ENCODE assay signal across 34 cellular contexts in the genomic region with DNA sequence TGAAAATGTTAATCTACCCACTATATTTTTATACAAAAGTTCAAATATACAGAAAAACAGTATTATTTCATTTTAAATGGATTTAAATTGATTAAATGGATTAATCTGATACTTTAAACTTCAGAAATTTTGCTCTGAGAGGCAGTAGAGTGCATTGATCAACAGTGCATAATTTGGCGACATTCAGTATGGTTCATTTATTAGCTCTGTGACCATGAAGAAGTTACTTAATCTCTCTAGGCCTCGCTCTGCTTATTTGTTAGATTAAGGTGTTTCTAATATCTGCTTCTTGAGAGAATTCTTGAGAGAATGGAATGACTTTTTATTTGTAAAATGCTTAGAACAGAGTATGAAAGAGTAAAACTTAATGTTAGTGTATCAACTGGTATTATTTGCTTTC.
"Had no signal": no experiment of that assay in that cellular context is flagged by ENCODE, and none has a peak within 500 bp of the region (broad histone marks: within the 10 kb centered on the region; RNA-seq: fewer than 3 reads in every experiment).

No MANE protein-coding gene starts in this region.

- H3K27me3 Mint-ChIP-seq: activated CD4-positive, alpha-beta T cell treated with anti-CD3 and anti-CD28 coated beads for 36 hours; activated CD4-positive, alpha-beta T cell treated with anti-CD3 and anti-CD28 coated beads, Interleukin-2, amount 10 ng/mL, durations not matched to agents 7 days and 5 days; activated naive CD4-positive, alpha-beta T cell treated with anti-CD3 and anti-CD28 coated beads, Interleukin-2, amount 10 ng/mL, durations not matched to agents 7 days and 5 days; activated naive CD4-positive, alpha-beta T cell treated with anti-CD3 and anti-CD28 coated beads, Interleukin-2, amount 50 U/mL, for 24 hours; activated naive CD8-positive, alpha-beta T cell; activated naive CD8-positive, alpha-beta T cell treated with anti-CD3 and anti-CD28 coated beads, Interleukin-2, amount 10 ng/mL, durations not matched to agents 7 days and 5 days; activated naive CD8-positive, alpha-beta T cell treated with anti-CD3 and anti-CD28 coated beads, Interleukin-2, amount 50 U/mL, for 24 hours; activated T-cell treated with anti-CD3 and anti-CD28 coated beads, Interleukin-2, amount 50 U/mL, for 24 hours; central memory CD8-positive, alpha-beta T cell; T-cell; T-helper 17 cell had no signal

- FAIRE-seq: bronchial epithelial cell, TTC549 had no signal

- H3K27ac ChIP-seq: ascending aorta, cardiac muscle cell, VCaP had no signal

- H3K4me1 Mint-ChIP-seq: activated CD4-positive, alpha-beta memory T cell treated with anti-CD3 and anti-CD28 coated beads, Interleukin-2, amount 10 ng/mL, durations not matched to agents 7 days and 5 days; activated CD4-positive, alpha-beta T cell treated with anti-CD3 and anti-CD28 coated beads for 36 hours; activated CD4-positive, alpha-beta T cell treated with anti-CD3 and anti-CD28 coated beads, Interleukin-2, amount 10 ng/mL, durations not matched to agents 7 days and 5 days; activated CD8-positive, alpha-beta memory T cell treated with anti-CD3 and anti-CD28 coated beads, Interleukin-2, amount 10 ng/mL, durations not matched to agents 7 days and 5 days; activated naive CD4-positive, alpha-beta T cell treated with anti-CD3 and anti-CD28 coated beads, Interleukin-2, amount 10 ng/mL, durations not matched to agents 7 days and 5 days; activated naive CD8-positive, alpha-beta T cell treated with anti-CD3 and anti-CD28 coated beads, Interleukin-2, amount 10 ng/mL, durations not matched to agents 7 days and 5 days; brain; central memory CD8-positive, alpha-beta T cell; T-cell; T-helper 17 cell had no signal

- H3K4me3 Mint-ChIP-seq: activated CD4-positive, alpha-beta memory T cell treated with anti-CD3 and anti-CD28 coated beads, Interleukin-2, amount 10 ng/mL, durations not matched to agents 7 days and 5 days; activated CD4-positive, alpha-beta T cell treated with anti-CD3 and anti-CD28 coated beads for 36 hours; activated CD4-positive, alpha-beta T cell treated with anti-CD3 and anti-CD28 coated beads, Interleukin-2, amount 10 ng/mL, durations not matched to agents 7 days and 5 days; activated CD8-positive, alpha-beta memory T cell treated with anti-CD3 and anti-CD28 coated beads, Interleukin-2, amount 10 ng/mL, durations not matched to agents 7 days and 5 days; activated CD8-positive, alpha-beta T cell treated with anti-CD3 and anti-CD28 coated beads, Interleukin-2, amount 10 ng/mL, durations not matched to agents 7 days and 5 days; activated naive CD4-positive, alpha-beta T cell treated with anti-CD3 and anti-CD28 coated beads, Interleukin-2, amount 10 ng/mL, durations not matched to agents 7 days and 5 days; activated naive CD4-positive, alpha-beta T cell treated with anti-CD3 and anti-CD28 coated beads, Interleukin-2, amount 50 U/mL, for 24 hours; activated naive CD8-positive, alpha-beta T cell; activated naive CD8-positive, alpha-beta T cell treated with anti-CD3 and anti-CD28 coated beads, Interleukin-2, amount 10 ng/mL, durations not matched to agents 7 days and 5 days; activated naive CD8-positive, alpha-beta T cell treated with anti-CD3 and anti-CD28 coated beads, Interleukin-2, amount 50 U/mL, for 24 hours; activated T-cell treated with anti-CD3 and anti-CD28 coated beads, Interleukin-2, amount 50 U/mL, for 24 hours; brain; central memory CD8-positive, alpha-beta T cell; T-cell; T-helper 17 cell had no signal

- H3K9me3 Mint-ChIP-seq: activated naive CD4-positive, alpha-beta T cell treated with anti-CD3 and anti-CD28 coated beads, Interleukin-2, amount 10 ng/mL, durations not matched to agents 7 days and 5 days; activated naive CD4-positive, alpha-beta T cell treated with anti-CD3 and anti-CD28 coated beads, Interleukin-2, amount 50 U/mL, for 24 hours; activated naive CD8-positive, alpha-beta T cell treated with anti-CD3 and anti-CD28 coated beads, Interleukin-2, amount 10 ng/mL, durations not matched to agents 7 days and 5 days; activated T-cell treated with anti-CD3 and anti-CD28 coated beads, Interleukin-2, amount 50 U/mL, for 24 hours; central memory CD8-positive, alpha-beta T cell had no signal

- H3K27ac Mint-ChIP-seq: activated CD4-positive, alpha-beta memory T cell treated with anti-CD3 and anti-CD28 coated beads, Interleukin-2, amount 10 ng/mL, durations not matched to agents 7 days and 5 days; activated CD4-positive, alpha-beta T cell treated with anti-CD3 and anti-CD28 coated beads for 36 hours; activated CD4-positive, alpha-beta T cell treated with anti-CD3 and anti-CD28 coated beads, Interleukin-2, amount 10 ng/mL, durations not matched to agents 7 days and 5 days; activated CD8-positive, alpha-beta memory T cell treated with anti-CD3 and anti-CD28 coated beads, Interleukin-2, amount 10 ng/mL, durations not matched to agents 7 days and 5 days; activated CD8-positive, alpha-beta T cell treated with anti-CD3 and anti-CD28 coated beads, Interleukin-2, amount 10 ng/mL, durations not matched to agents 7 days and 5 days; activated naive CD4-positive, alpha-beta T cell treated with anti-CD3 and anti-CD28 coated beads, Interleukin-2, amount 10 ng/mL, durations not matched to agents 7 days and 5 days; activated naive CD4-positive, alpha-beta T cell treated with anti-CD3 and anti-CD28 coated beads, Interleukin-2, amount 50 U/mL, for 24 hours; activated naive CD8-positive, alpha-beta T cell; activated naive CD8-positive, alpha-beta T cell treated with anti-CD3 and anti-CD28 coated beads, Interleukin-2, amount 10 ng/mL, durations not matched to agents 7 days and 5 days; activated naive CD8-positive, alpha-beta T cell treated with anti-CD3 and anti-CD28 coated beads, Interleukin-2, amount 50 U/mL, for 24 hours; activated T-cell treated with anti-CD3 and anti-CD28 coated beads, Interleukin-2, amount 50 U/mL, for 24 hours; activated T-helper 2 cell treated with anti-CD3 and anti-CD28 coated beads, Interferon-gamma antibody, Interleukin-2, Interleukin-4, amounts not matched to agents 10 μg/mL and 5 μg/mL and 100 μg/mL, durations not matched to agents 14 hours and 24 hours and 36 hours; brain; T-cell; T-helper 17 cell had no signal

- H3K4me1 ChIP-seq: ascending aorta had no signal

- DNase-seq: activated CD4-positive, alpha-beta memory T cell treated with anti-CD3 and anti-CD28 coated beads, Interleukin-2, amount 10 ng/mL, durations not matched to agents 7 days and 5 days; activated CD4-positive, alpha-beta T cell treated with anti-CD3 and anti-CD28 coated beads for 1 hour; activated CD4-positive, alpha-beta T cell treated with anti-CD3 and anti-CD28 coated beads for 36 hours; activated CD4-positive, alpha-beta T cell treated with anti-CD3 and anti-CD28 coated beads for 48 hours; activated CD4-positive, alpha-beta T cell treated with anti-CD3 and anti-CD28 coated beads, Interleukin-2, amount 10 ng/mL, durations not matched to agents 7 days and 5 days; activated CD4-positive, alpha-beta T cell treated with anti-CD3 and anti-CD28 coated beads, Interleukin-2, amount 50 U/mL, for 48 hours; activated CD4-positive, CD25-positive, alpha-beta regulatory T cell; activated CD8-positive, alpha-beta memory T cell treated with anti-CD3 and anti-CD28 coated beads for 24 hours; activated CD8-positive, alpha-beta memory T cell treated with anti-CD3 and anti-CD28 coated beads, Interleukin-2, amount 10 ng/mL, durations not matched to agents 7 days and 5 days; activated CD8-positive, alpha-beta memory T cell treated with anti-CD3 and anti-CD28 coated beads, Interleukin-2, amount 50 U/mL, for 48 hours; activated CD8-positive, alpha-beta T cell treated with anti-CD3 and anti-CD28 coated beads, Interleukin-2, amount 10 ng/mL, durations not matched to agents 7 days and 5 days; activated effector memory CD4-positive, alpha-beta T cell treated with Interleukin-2 at 50 U/mL for 16 hours; activated gamma-delta T cell; activated naive CD4-positive, alpha-beta T cell treated with anti-CD3 and anti-CD28 coated beads, Interleukin-2, amount 10 ng/mL, durations not matched to agents 7 days and 5 days; activated naive CD4-positive, alpha-beta T cell treated with Interleukin-2 at 50 U/mL for 16 hours; activated naive CD8-positive, alpha-beta T cell treated with anti-CD3 and anti-CD28 coated beads, Interleukin-2, amount 10 ng/mL, durations not matched to agents 7 days and 5 days; activated naive CD8-positive, alpha-beta T cell treated with anti-CD3 and anti-CD28 coated beads, Interleukin-2, amount 50 U/mL, for 24 hours; activated T-cell treated with anti-CD3 and anti-CD28 coated beads, Interleukin-2, amount 50 U/mL, for 24 hours; activated T-cell treated with anti-CD3 and anti-CD28 coated beads, Interleukin-2, amount 50 U/mL, for 48 hours; caudate nucleus; cerebellar nuclear complex; T-cell; T-helper 17 cell had no signal

- H3K9me3 ChIP-seq: ascending aorta had no signal

- H3K27me3 ChIP-seq: ascending aorta, cardiac muscle cell had no signal

- H3K36me3 ChIP-seq: ascending aorta, cardiac muscle cell had no signal

- H3K4me3 ChIP-seq: ascending aorta, cardiac muscle cell had no signal

- ATAC-seq: activated CD4-positive, alpha-beta T cell treated with anti-CD3 and anti-CD28 coated beads for 36 hours; activated CD4-positive, CD25-positive, alpha-beta regulatory T cell treated with anti-CD3 and anti-CD28 coated beads, Interleukin-2, amount 50 U/mL, for 24 hours; activated CD8-positive, alpha-beta memory T cell treated with anti-CD3 and anti-CD28 coated beads, Interleukin-2, amount 10 ng/mL, durations not matched to agents 7 days and 5 days; activated CD8-positive, alpha-beta T cell treated with anti-CD3 and anti-CD28 coated beads, Interleukin-2, amount 10 ng/mL, durations not matched to agents 7 days and 5 days; activated naive CD8-positive, alpha-beta T cell treated with anti-CD3 and anti-CD28 coated beads, Interleukin-2, amount 50 U/mL, for 24 hours; T-cell; T-helper 17 cell had no signal

- H3K36me3 Mint-ChIP-seq: activated CD8-positive, alpha-beta memory T cell treated with anti-CD3 and anti-CD28 coated beads, Interleukin-2, amount 10 ng/mL, durations not matched to agents 7 days and 5 days; brain had no signal
